25 cellular contexts compared by ENCODE assay signal in the genomic region with DNA sequence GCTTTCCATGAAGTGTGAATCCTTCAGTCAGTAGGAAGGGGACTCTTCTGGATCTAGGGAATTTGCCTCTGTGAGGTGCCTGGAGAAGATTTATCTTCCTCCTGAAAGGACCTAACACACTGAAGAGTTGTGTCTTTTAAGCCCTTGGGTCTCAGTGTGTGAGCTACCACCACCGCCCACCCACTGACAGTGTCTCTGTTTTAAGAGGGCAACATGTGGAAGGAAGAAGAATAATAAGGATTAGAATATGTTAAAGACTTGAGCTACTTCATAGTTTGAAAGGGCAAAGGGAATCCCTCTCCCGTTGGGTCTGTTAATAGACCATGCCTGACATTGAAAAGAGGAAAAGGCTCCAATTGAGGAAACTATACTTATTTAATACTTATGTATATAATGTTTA.
DNase-seq lines count a peak whose midpoint lies in the region; ATAC-seq and TF ChIP-seq lines count a peak whose summit lies in the region.
"Had no signal": no experiment of that assay in that cellular context is flagged by ENCODE, and none has a peak within 500 bp of the region (broad histone marks: within the 10 kb centered on the region; RNA-seq: fewer than 3 reads in every experiment).

No MANE protein-coding gene starts in this region.

- H3K27me3 Mint-ChIP-seq in CD8-positive, alpha-beta T cell (ENCODE audit: low read depth): no peaks in the 10 kb centered on the region
- no peaks in the 10 kb centered on the region for H3K27me3 Mint-ChIP-seq in WTC11 (ENCODE audit: low read depth)
- H3K27me3 Mint-ChIP-seq in naive thymus-derived CD8-positive, alpha-beta T cell: no peaks in the 10 kb centered on the region
- H3K27me3 Mint-ChIP-seq: activated T-helper 17 cell treated with anti-CD3 and anti-CD28 coated beads, Interleukin-2, amount 50 U/mL, for 72 hours had no signal

- intact Hi-C loops in A673 (cut with micrococcal nuclease; ENCODE audit: unreplicated experiment) (no loop called here), esophagus muscularis mucosa (cut with DNase I) (no loop called here), left ventricle myocardium inferior (cut with micrococcal nuclease) (no loop called here)
- intact Hi-C loops in CD8-positive, alpha-beta T cell (cut with DNase I, micrococcal nuclease): loop anchor here in 1 of 2 experiments (5.0 kb wide), 1 partner anchor 38 kb away; no protein-coding TSS in a partner anchor

- H3K9me3 ChIP-seq in A673 (ENCODE audit: low read depth, low read length, poor library complexity, severe bottlenecking) (no peaks in the 10 kb centered on the region), esophagus muscularis mucosa (no peaks in the 10 kb centered on the region), left ventricle myocardium inferior (replicated peaks) (no peaks in the 10 kb centered on the region)
- no peaks in the 10 kb centered on the region for H3K9me3 ChIP-seq in CD8-positive, alpha-beta T cell (ENCODE audit: low read length)
- H3K9me3 ChIP-seq: gastroesophageal sphincter, left lung, spleen, testis had no signal

- TF ChIP-seq POLR2A in esophagus muscularis mucosa (IDR thresholded peaks at IDR 0.05; ENCODE audit: low read depth): no peak

- H3K27me3 ChIP-seq in A673 (replicated peaks; ENCODE audit: insufficient read depth, low read depth, low read length, poor library complexity) (no peaks in the 10 kb centered on the region), esophagus muscularis mucosa (no peaks in the 10 kb centered on the region), left ventricle myocardium inferior (ENCODE audit: low read depth) (no peaks in the 10 kb centered on the region)
- no peaks in the 10 kb centered on the region for H3K27me3 ChIP-seq in CD8-positive, alpha-beta T cell (ENCODE audit: insufficient read depth, low read length)
- H3K27me3 ChIP-seq: dorsolateral prefrontal cortex, gastroesophageal sphincter, left lung, spleen, testis had no signal

- no peak for ATAC-seq in CD8-positive, alpha-beta T cell
- ATAC-seq in WTC11 (peak; percentile 49), GM21737 (IDR thresholded peaks at IDR 0.05; ENCODE audit: unreplicated experiment) (no peak)
- no peak for ATAC-seq in naive thymus-derived CD8-positive, alpha-beta T cell
- ATAC-seq: activated T-helper 17 cell treated with anti-CD3 and anti-CD28 coated beads, Interleukin-2, amount 50 U/mL, for 72 hours; gastroesophageal sphincter; left lung; right cardiac atrium had no signal

- POLR2A ChIA-PET in A673 (lab: Charles Lee; ENCODE audit: low non-redundant PET) (no interaction called here), WTC11 (lab: Charles Lee) (no interaction called here)
- POLR2A ChIA-PET in CD8-positive, alpha-beta T cell (lab: Charles Lee): interaction anchor here (1.5 kb wide), 1 partner anchor 9 kb away, joined by 4 read pairs; no protein-coding TSS in a partner anchor
- POLR2A ChIA-PET in naive thymus-derived CD8-positive, alpha-beta T cell (lab: Charles Lee): no interaction called here

- peak overlapping the region; percentile 7 for H3K27ac ChIP-seq in A673 (ENCODE audit: low read depth, low read length, poor library complexity, severe bottlenecking)
- H3K27ac ChIP-seq in CD8-positive, alpha-beta T cell (ENCODE audit: low read depth, low read length): no peak overlapping the region
- H3K27ac ChIP-seq in esophagus muscularis mucosa (replicated peaks in 1 of 4): no peak overlapping the region
- H3K27ac ChIP-seq in left ventricle myocardium inferior (replicated peaks): no peak overlapping the region
- H3K27ac ChIP-seq: C4-2B, dorsolateral prefrontal cortex, gastroesophageal sphincter, left lung, spleen, testis had no signal

- BruUV-seq in A673 (replicated peaks; lab: Mats Ljungman, UMichigan): no TSS peak

- CTCF ChIA-PET in A673 (lab: Charles Lee) (interaction anchor here (1.0 kb wide), 1 partner anchor 130 kb away, joined by 4 read pairs; no protein-coding TSS in a partner anchor), WTC11 (lab: Charles Lee) (interaction anchor here (1.0 to 1.7 kb wide), 6 partner anchors 12 to 187 kb away, joined by 3 to 6 read pairs (median 4); no protein-coding TSS in a partner anchor)
- CTCF ChIA-PET in CD8-positive, alpha-beta T cell (lab: Charles Lee): interaction anchor here (1.1 kb wide), 1 partner anchor 187 kb away, joined by 3 read pairs; no protein-coding TSS in a partner anchor

- H3K4me3 ChIP-seq in A673 (ENCODE audit: low read depth, low read length, poor library complexity, severe bottlenecking): no peak overlapping the region
- no peak overlapping the region for H3K4me3 ChIP-seq in CD8-positive, alpha-beta T cell (ENCODE audit: low read depth, low read length)
- no peak overlapping the region for H3K4me3 ChIP-seq in esophagus muscularis mucosa
- no peak overlapping the region for H3K4me3 ChIP-seq in left ventricle myocardium inferior
- H3K4me3 ChIP-seq: dorsolateral prefrontal cortex, gastroesophageal sphincter, left lung, spleen, testis had no signal

- DNase-seq in A673 (ENCODE audit: low spot score) (peak; percentile 51), WTC11 (ENCODE audit: low spot score) (no peak), esophagus muscularis mucosa (ENCODE audit: extremely low spot score) (no peak), AG08396 (ENCODE audit: low spot score) (no peak), left ventricle myocardium inferior (no peak)
- DNase-seq in CD8-positive, alpha-beta T cell: no peak
- no peak for DNase-seq in naive thymus-derived CD8-positive, alpha-beta T cell
- DNase-seq: activated CD8-positive, alpha-beta memory T cell treated with anti-CD3 and anti-CD28 coated beads, Interleukin-2, amount 50 U/mL, for 4 hours; cerebellar nuclear complex; DND-41; dorsolateral prefrontal cortex; hypothalamus; left lung; NCI-H1436 treated with DMSO at 0.1 percent for 48 hours; OCI-M1; right cardiac atrium; spleen; stimulated activated CD4-positive, alpha-beta T cell treated with anti-CD3 and anti-CD28 coated beads, Interleukin-4, amount 100 ng/mL, for 1 hour; stimulated activated naive CD4-positive, alpha-beta T cell; T-helper 9 cell; testis had no signal

- H3K4me1 Mint-ChIP-seq in CD8-positive, alpha-beta T cell (ENCODE audit: low read depth): peaks cover 23% of the 10 kb centered on the region
- H3K4me1 Mint-ChIP-seq in WTC11: peaks cover 19% of the 10 kb centered on the region
- peaks cover 14 to 33% (median 23%) of the 10 kb centered on the region in 4 donors for H3K4me1 Mint-ChIP-seq in naive thymus-derived CD8-positive, alpha-beta T cell

- peaks cover 15% of the 10 kb centered on the region for H3K36me3 ChIP-seq in A673 (ENCODE audit: insufficient read depth, low read length, poor library complexity, severe bottlenecking)
- peaks cover 61% of the 10 kb centered on the region for H3K36me3 ChIP-seq in CD8-positive, alpha-beta T cell (ENCODE audit: insufficient read depth, low read length)
- peaks cover 17 to 74% (median 58%) of the 10 kb centered on the region in 4 donors for H3K36me3 ChIP-seq in esophagus muscularis mucosa
- H3K36me3 ChIP-seq in left ventricle myocardium inferior: peaks cover 70% of the 10 kb centered on the region

- H3K27ac Mint-ChIP-seq in CD8-positive, alpha-beta T cell: peak overlapping the region; percentile 77
- peak overlapping the region; percentile 32; the same call in 1 of the 2 replicates for H3K27ac Mint-ChIP-seq in WTC11
- H3K27ac Mint-ChIP-seq in naive thymus-derived CD8-positive, alpha-beta T cell: peak overlapping the region in 8 of 10 donors; percentile 18 to 77 (median 51)

- WGBS in esophagus muscularis mucosa: 74% methylated on average over 2 of the region's 2 CpGs

- H3K4me1 ChIP-seq in A673 (ENCODE audit: insufficient read depth, low read length, poor library complexity, severe bottlenecking) (peaks cover 22% of the 10 kb centered on the region), esophagus muscularis mucosa (peaks cover 0 to 8% (median 2%) of the 10 kb centered on the region in 4 donors), left ventricle myocardium inferior (no peaks in the 10 kb centered on the region)
- no peaks in the 10 kb centered on the region for H3K4me1 ChIP-seq in CD8-positive, alpha-beta T cell (ENCODE audit: insufficient read depth, low read length)
- H3K4me1 ChIP-seq: gastroesophageal sphincter, testis had no signal

- no peak overlapping the region for H3K4me3 Mint-ChIP-seq in CD8-positive, alpha-beta T cell
- H3K4me3 Mint-ChIP-seq in WTC11: no peak overlapping the region
- H3K4me3 Mint-ChIP-seq in naive thymus-derived CD8-positive, alpha-beta T cell: no peak overlapping the region
- H3K4me3 Mint-ChIP-seq: activated T-helper 17 cell treated with anti-CD3 and anti-CD28 coated beads, Interleukin-2, amount 50 U/mL, for 72 hours had no signal

- TF ChIP-seq EP300 in esophagus muscularis mucosa (IDR thresholded peaks at IDR 0.05): no peak

- TF ChIP-seq CTCF in A673 (conservative IDR thresholded peaks at IDR 0.05; ENCODE audit: low read depth, low read length) (no peak), WTC11 (IDR thresholded peaks at IDR 0.05) (no peak), esophagus muscularis mucosa (IDR thresholded peaks at IDR 0.05) (no peak), left ventricle myocardium inferior (IDR thresholded peaks at IDR 0.05; ENCODE audit: borderline replicate concordance) (no peak)
- TF ChIP-seq CTCF in CD8-positive, alpha-beta T cell (IDR thresholded peaks at IDR 0.05): no peak

- peaks cover 89% of the 10 kb centered on the region for H3K36me3 Mint-ChIP-seq in CD8-positive, alpha-beta T cell
- H3K36me3 Mint-ChIP-seq in WTC11: peaks cover 54% of the 10 kb centered on the region
- H3K36me3 Mint-ChIP-seq in naive thymus-derived CD8-positive, alpha-beta T cell: peaks cover 12 to 92% (median 35%) of the 10 kb centered on the region in 3 donors

- H3K9me3 Mint-ChIP-seq in CD8-positive, alpha-beta T cell: no peaks in the 10 kb centered on the region
- 0 out of 2 replicates have a peak, but pooled peaks cover 4% of the 10 kb centered on the region for H3K9me3 Mint-ChIP-seq in WTC11
- no peaks in the 10 kb centered on the region for H3K9me3 Mint-ChIP-seq in naive thymus-derived CD8-positive, alpha-beta T cell
- H3K9me3 Mint-ChIP-seq: activated T-helper 17 cell treated with anti-CD3 and anti-CD28 coated beads, Interleukin-2, amount 50 U/mL, for 72 hours had no signal
